ENCODE assay signal across 8 cellular contexts in the genomic region with DNA sequence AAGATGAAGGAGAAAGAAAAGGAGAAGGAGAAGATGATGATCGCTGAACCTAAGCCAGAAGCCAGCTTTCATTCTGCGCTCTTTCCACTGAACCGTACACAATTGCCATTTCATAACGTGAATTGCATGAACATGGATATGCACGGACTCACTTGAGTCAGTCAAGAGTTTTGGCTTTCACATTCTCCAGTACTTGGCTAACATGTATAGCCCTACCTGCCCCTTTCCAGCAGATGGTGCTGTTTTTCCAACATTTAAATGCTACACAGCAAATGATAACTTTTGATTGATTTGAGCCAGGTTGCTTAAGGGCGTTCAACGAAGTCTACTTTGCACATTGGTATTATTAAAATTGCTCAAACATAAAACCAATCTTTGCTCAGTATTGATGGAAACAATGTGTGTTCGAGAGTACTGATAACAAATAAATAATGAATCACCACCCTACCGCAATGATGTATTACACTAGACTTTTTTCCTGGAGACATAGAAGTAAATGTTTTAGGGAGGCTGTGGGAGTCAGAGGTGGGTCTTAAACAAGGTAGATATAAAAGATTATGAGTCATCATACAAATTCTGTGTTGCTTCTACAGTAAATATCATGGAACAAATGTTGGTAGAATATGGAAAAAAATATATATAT.
A peak's percentile ranks its signal among the peaks of the same experiment; 100 is the strongest.
DNase-seq lines count a peak whose midpoint lies in the region; ATAC-seq and TF ChIP-seq lines count a peak whose summit lies in the region.

No MANE protein-coding gene starts in this region.

- TF ChIP-seq RAD21 in HCT116 (IDR thresholded peaks at IDR 0.05; ENCODE audit: low read depth): peak; percentile 70

- H4K20me1 ChIP-seq in HCT116 (ENCODE audit: insufficient read depth) (no peaks in the 10 kb centered on the region), Loucy (ENCODE audit: insufficient read depth, low read length, poor library complexity, severe bottlenecking) (no peaks in the 10 kb centered on the region)

- no peak overlapping the region for H3K9ac ChIP-seq in HCT116 (ENCODE audit: low read length)
- no peak overlapping the region for H3K9ac ChIP-seq in Loucy (ENCODE audit: low read depth, low read length, poor library complexity, severe bottlenecking)

- H3K27me3 ChIP-seq in HCT116 (ENCODE audit: insufficient read depth, low read length): peaks cover 6% of the 10 kb centered on the region; the same call in 1 of the 2 replicates
- no peaks in the 10 kb centered on the region for H3K27me3 ChIP-seq in Loucy (ENCODE audit: insufficient read depth, low read length, poor library complexity, severe bottlenecking)

- intact Hi-C loops in HCT116 (cut with micrococcal nuclease): loop anchor here (1.0 kb wide), 2 partner anchors 76 to 324 kb away; no protein-coding TSS in a partner anchor

- peak overlapping the region; percentile 43 for H3K4me3 ChIP-seq in AG04449 (ENCODE audit: low read depth, low read length)
- H3K4me3 ChIP-seq in HCT116 (replicated peaks in 1 of 2; ENCODE audit: low read depth in 1 of 2, low read length in 2 of 2): no peak overlapping the region
- H3K4me3 ChIP-seq in Loucy (ENCODE audit: low read length, poor library complexity, severe bottlenecking): no peak overlapping the region

- TF ChIP-seq CTCF in AG04449 (IDR thresholded peaks at IDR 0.05; ENCODE audit: insufficient read depth, low read length, missing control alignments) (peak; percentile 69), GM10248 (IDR thresholded peaks at IDR 0.05; ENCODE audit: control extremely low read depth, extremely low read depth, low read depth, missing control alignments) (peak; percentile 66), HCT116 (IDR thresholded peaks at IDR 0.05 in 2 of 3, conservative IDR thresholded peaks at IDR 0.05 in 1 of 3; ENCODE audit: borderline replicate concordance in 1 of 3, insufficient read depth in 1 of 3, low read depth in 2 of 3, low read length in 2 of 3) (peak; percentile 67 to 79 (median 69); a peak in 5 of 6 replicates), Loucy (conservative IDR thresholded peaks at IDR 0.05; ENCODE audit: low read length) (peak; percentile 86)

- POLR2A ChIA-PET in AG04449 (lab: Yijun Ruan, JAX) (interaction anchor here (0.6 to 1.1 kb wide), 4 partner anchors 29 to 326 kb away, joined by 3 to 5 read pairs (median 4); no protein-coding TSS in a partner anchor), GM10248 (lab: Yijun Ruan, JAX) (no interaction called here), HCT116 (lab: Charles Lee) (no interaction called here)

- TF ChIP-seq POLR2A in HCT116 (IDR thresholded peaks at IDR 0.05; ENCODE audit: borderline replicate concordance, extremely low read depth, insufficient read depth, insufficient read length) (no peak), erythroblast (IDR thresholded peaks at IDR 0.05; ENCODE audit: low read length) (no peak)

- no TSS peak for BruUV-seq in HCT116 (replicated peaks; lab: Mats Ljungman, UMichigan)

- no peaks in the 10 kb centered on the region for H3F3A ChIP-seq in Loucy (ENCODE audit: low read depth)

- no peak overlapping the region for H3K4me2 ChIP-seq in HCT116 (ENCODE audit: low read length)
- H3K4me2 ChIP-seq in Loucy (ENCODE audit: low read depth, low read length, poor library complexity, severe bottlenecking): no peak overlapping the region

- RAD21 ChIA-PET in HCT116 (lab: Charles Lee; ENCODE audit: low non-redundant PET in 1 of 2, low total read pairs in 2 of 2, uncharacterized antibody in 2 of 2, unreplicated experiment in 2 of 2): no interaction called here

- ATAC-seq in HCT116: peak; percentile 82

- peak; percentile 65 for DNase-seq in AG04449 (ENCODE audit: low read depth, low spot score)
- DNase-seq in GM10248 (ENCODE audit: extremely low spot score): peak; percentile 13
- DNase-seq in HCT116 (ENCODE audit: low read depth, low spot score): peak; percentile 48
- DNase-seq in SHP77 treated with DMSO at 0.1 percent for 48 hours (lab: John Stamatoyannopoulos, UW): peak; percentile 8
- peak; percentile 38 to 48 for DNase-seq in erythroblast (lab: John Stamatoyannopoulos, UW)
- DNase-seq in mucosa of gallbladder (ENCODE audit: low spot score): peak; percentile 31
- no peak for DNase-seq in activated effector memory CD4-positive, alpha-beta T cell treated with anti-CD3 and anti-CD28 coated beads, Interleukin-2, amount 50 U/mL, for 16 hours

- H3K9me2 ChIP-seq in HCT116 (ENCODE audit: insufficient read depth) (no peaks in the 10 kb centered on the region), Loucy (replicated peaks; ENCODE audit: low read depth, low read length) (no peaks in the 10 kb centered on the region)

- no peak overlapping the region for H2AFZ ChIP-seq in HCT116 (ENCODE audit: low read depth, low read length, poor library complexity, severe bottlenecking)
- H2AFZ ChIP-seq in Loucy (ENCODE audit: low read length): no peak overlapping the region

- H3K9me3 ChIP-seq in HCT116 (ENCODE audit: control insufficient read depth in 1 of 2, insufficient read depth in 1 of 2, low read depth in 1 of 2, low read length in 2 of 2) (no peaks in the 10 kb centered on the region), Loucy (ENCODE audit: insufficient read depth, low read depth, low read length) (no peaks in the 10 kb centered on the region)

- CTCF ChIA-PET in AG04449 (lab: Yijun Ruan, JAX): interaction anchor here (0.6 to 7.4 kb wide), 20 partner anchors 9 to 360 kb away, joined by 3 to 95 read pairs (median 5); no protein-coding TSS in a partner anchor
- CTCF ChIA-PET in GM10248 (lab: Yijun Ruan, JAX): interaction anchor here (0.8 to 0.9 kb wide), 3 partner anchors 19 to 79 kb away, joined by 3 read pairs; no protein-coding TSS in a partner anchor
- CTCF ChIA-PET in HCT116 (lab: Charles Lee): interaction anchor here (1.0 kb wide), 2 partner anchors 285 to 325 kb away, joined by 4 to 6 read pairs; no protein-coding TSS in a partner anchor

- H3K27ac ChIP-seq in HCT116 (ENCODE audit: low read depth, low read length): no peak overlapping the region

- H3K4me1 ChIP-seq in HCT116 (ENCODE audit: control insufficient read depth in 1 of 2, insufficient read depth in 2 of 2, low read length in 2 of 2) (no peaks in the 10 kb centered on the region), Loucy (ENCODE audit: insufficient read depth, low read length, poor library complexity, severe bottlenecking) (no peaks in the 10 kb centered on the region)

- H3K36me3 ChIP-seq in HCT116 (ENCODE audit: control insufficient read depth in 1 of 2, insufficient read depth in 2 of 2, low read length in 2 of 2): no peaks in the 10 kb centered on the region
- no peaks in the 10 kb centered on the region for H3K36me3 ChIP-seq in Loucy (ENCODE audit: insufficient read depth, low read length)

- H3K79me2 ChIP-seq in HCT116 (ENCODE audit: insufficient read depth, low read length) (no peaks in the 10 kb centered on the region), Loucy (ENCODE audit: insufficient read depth, low read length) (no peaks in the 10 kb centered on the region)

TF ChIP-seq in HCT116, 20 proteins besides CTCF, POLR2A, EP300 and RAD21:
- no peak for TF ChIP-seq CBX3 (IDR thresholded peaks at IDR 0.05; ENCODE audit: low read depth)
